In the genomic region with DNA sequence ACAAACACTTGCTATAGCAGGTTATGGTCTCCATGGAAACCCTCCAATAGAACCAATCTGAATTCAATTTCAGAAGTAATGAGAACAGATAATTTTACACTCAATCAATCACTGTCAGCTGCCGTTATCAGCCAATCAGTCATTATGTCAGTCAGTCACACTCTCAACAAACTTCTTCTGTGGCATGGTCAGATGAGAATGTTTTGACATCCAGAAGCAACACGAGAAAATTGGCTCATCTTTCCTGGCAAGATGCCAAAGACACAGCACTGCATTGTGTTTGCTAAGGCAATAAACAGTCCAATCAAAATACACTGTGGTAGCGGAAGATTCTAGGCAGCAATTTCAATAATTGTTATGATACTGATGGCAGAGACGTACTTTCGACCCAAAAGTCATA, we compare ENCODE assay signal across 11 cellular contexts.
DNase-seq lines count a peak whose midpoint lies in the region; TF ChIP-seq lines count a peak whose summit lies in the region.
"Had no signal": no experiment of that assay in that cellular context is flagged by ENCODE, and none has a peak within 500 bp of the region (broad histone marks: within the 10 kb centered on the region; RNA-seq: fewer than 3 reads in every experiment).

No MANE protein-coding gene starts in this region.

- H3K9me3 ChIP-seq in suprapubic skin (no peaks in the 10 kb centered on the region), sigmoid colon (no peaks in the 10 kb centered on the region)
- H3K9me3 ChIP-seq: body of pancreas had no signal

- intact Hi-C loops in sigmoid colon (cut with DNase I) = loop anchor here (5.0 kb wide), 1 partner anchor 446 kb away; no protein-coding TSS in a partner anchor

- TF ChIP-seq POLR2A in suprapubic skin (IDR thresholded peaks at IDR 0.05) (no peak), sigmoid colon (IDR thresholded peaks at IDR 0.05) (no peak)

- 55% methylated on average over 5 of the region's 5 CpGs for WGBS in suprapubic skin
- WGBS in sigmoid colon, 2 donors = 13 to 50% methylated on average over 5 of the region's 5 CpGs

- no peaks in the 10 kb centered on the region for H3K36me3 ChIP-seq in suprapubic skin
- no peaks in the 10 kb centered on the region for H3K36me3 ChIP-seq in sigmoid colon

- TF ChIP-seq EP300 in suprapubic skin (IDR thresholded peaks at IDR 0.05) = no peak
- TF ChIP-seq EP300 in sigmoid colon (IDR thresholded peaks at IDR 0.05) = no peak

- no peaks in the 10 kb centered on the region for H3K27me3 ChIP-seq in suprapubic skin
- H3K27me3 ChIP-seq in sigmoid colon = no peaks in the 10 kb centered on the region
- H3K27me3 ChIP-seq: body of pancreas, foreskin keratinocyte had no signal

- peaks cover 9% of the 10 kb centered on the region for H3K4me1 ChIP-seq in suprapubic skin
- H3K4me1 ChIP-seq in sigmoid colon = peaks cover 0 to 45% (median 39%) of the 10 kb centered on the region in 4 donors
- H3K4me1 ChIP-seq: foreskin keratinocyte had no signal

- no peak for TF ChIP-seq CTCF in fibroblast of pulmonary artery (IDR thresholded peaks at IDR 0.05; ENCODE audit: low read length, missing control alignments)
- TF ChIP-seq CTCF in suprapubic skin (IDR thresholded peaks at IDR 0.05) = no peak
- no peak for TF ChIP-seq CTCF in sigmoid colon (IDR thresholded peaks at IDR 0.05)

- peak overlapping the region; percentile 35 for H3K27ac ChIP-seq in suprapubic skin
- H3K27ac ChIP-seq in sigmoid colon = no peak overlapping the region
- H3K27ac ChIP-seq: body of pancreas, foreskin keratinocyte had no signal

- no peak overlapping the region for H3K4me3 ChIP-seq in fibroblast of pulmonary artery (replicated peaks; ENCODE audit: low read depth, low read length)
- H3K4me3 ChIP-seq in suprapubic skin = no peak overlapping the region
- H3K4me3 ChIP-seq in sigmoid colon = no peak overlapping the region
- H3K4me3 ChIP-seq: body of pancreas, lung had no signal

- DNase-seq in NCI-H1436 (lab: John Stamatoyannopoulos, UW) = peak; percentile 42
- no peak for DNase-seq in NCI-H1436 treated with DMSO at 0.1 percent for 48 hours (lab: John Stamatoyannopoulos, UW)
- peak; percentile 23 for DNase-seq in SK-MEL-5 (ENCODE audit: low read depth, low spot score)
- peak; percentile 77 for DNase-seq in fibroblast of pulmonary artery (ENCODE audit: low read depth)
- peak in 1 of 2 donors; percentile 77 for DNase-seq in suprapubic skin (ENCODE audit: low spot score in 2 of 2)
- no peak for DNase-seq in activated CD8-positive, alpha-beta memory T cell treated with anti-CD3 and anti-CD28 coated beads, Interleukin-2, amount 50 U/mL, for 48 hours
- no peak for DNase-seq in sigmoid colon
- no peak for DNase-seq in kidney glomerular epithelial cell (lab: John Stamatoyannopoulos, UW)
- DNase-seq: body of pancreas, foreskin keratinocyte had no signal

- in situ Hi-C loops in SK-MEL-5 (cut with HindIII; ENCODE audit: low pct_unique_long_range_greater_than_20kb, low sequenced_read_pairs) = no loop called here

Comparison
In these comparisons a context has a peak if more than half of its experiments do, and no peak if none do; other contexts are left out.
1. DNase-seq: peak in NCI-H1436 (single experiment), SK-MEL-5 (single experiment) and fibroblast of pulmonary artery (single experiment); none in NCI-H1436 treated with DMSO at 0.1 percent for 48 hours (single experiment), activated CD8-positive, alpha-beta memory T cell treated with anti-CD3 and anti-CD28 coated beads, Interleukin-2, amount 50 U/mL, for 48 hours (single experiment), sigmoid colon (single experiment) and kidney glomerular epithelial cell (single experiment).